ENCODE assay signal across 10 cellular contexts in the genomic region with DNA sequence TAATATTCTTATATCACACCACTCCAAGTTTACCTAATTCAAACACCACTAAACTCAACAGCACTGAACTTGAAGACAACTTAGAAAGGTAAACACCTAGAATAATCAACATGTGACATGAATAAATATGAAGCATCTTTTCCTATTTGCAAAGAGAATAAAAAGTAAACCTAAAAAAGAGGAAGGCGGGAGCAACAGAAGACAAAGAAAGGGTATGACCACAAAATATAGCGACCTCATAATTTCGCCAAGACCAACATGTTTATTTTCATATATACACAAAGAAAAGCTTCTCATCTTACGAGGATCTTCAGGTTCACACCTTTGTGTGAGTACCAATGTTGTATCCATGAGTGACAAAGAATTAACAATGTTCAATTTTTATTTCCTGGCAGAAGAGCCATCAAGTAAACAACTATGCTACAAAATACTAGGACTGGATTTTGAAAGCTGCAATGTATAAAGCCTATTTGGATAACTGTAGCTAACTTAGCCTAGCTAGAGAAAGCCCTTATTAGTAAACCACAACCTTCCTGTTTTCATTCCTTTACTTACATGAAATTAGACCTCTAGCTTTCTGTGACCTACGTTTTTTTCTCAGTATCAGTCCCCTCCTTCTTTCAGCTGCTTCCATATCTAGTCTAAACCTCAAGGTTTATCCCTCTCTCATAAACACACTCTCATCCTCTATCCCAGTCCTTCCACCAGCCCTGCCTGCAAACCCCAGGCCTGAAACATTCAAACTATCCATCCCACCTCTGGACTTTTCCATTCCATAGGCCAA. TPM values are rescaled to one million over a fixed set of nuclear protein-coding genes. Genes with fewer than 3 reads are reported as not detected.
DNase-seq lines count a peak whose midpoint lies in the region; ATAC-seq and TF ChIP-seq lines count a peak whose summit lies in the region.
"Had no signal": no experiment of that assay in that cellular context is flagged by ENCODE, and none has a peak within 500 bp of the region (broad histone marks: within the 10 kb centered on the region; RNA-seq: fewer than 3 reads in every experiment).

No MANE protein-coding gene starts in this region.

- no peak overlapping the region for H2AFZ ChIP-seq in OCI-LY7 (ENCODE audit: low read length)

- DNase-seq in OCI-LY7 (ENCODE audit: low spot score) (no peak), non-pigmented ciliary epithelial cell (ENCODE audit: low read depth) (peak; percentile 30)
- no peak for DNase-seq in activated CD4-positive, CD25-positive, alpha-beta regulatory T cell (lab: John Stamatoyannopoulos, UW)
- DNase-seq: H9, SHP77 treated with DMSO at 0.1 percent for 48 hours had no signal

- TF ChIP-seq CTCF in OCI-LY7 (conservative IDR thresholded peaks at IDR 0.05; ENCODE audit: low read length) = no peak

- CTCF ChIA-PET in OCI-LY7 (lab: Charles Lee; ENCODE audit: unreplicated experiment) = interaction anchor here (0.5 kb wide), 1 partner anchor 78 kb away, joined by 8 read pairs; no protein-coding TSS in a partner anchor

- ATAC-seq in GM18909 (IDR thresholded peaks at IDR 0.05; ENCODE audit: poor library complexity, unreplicated experiment) (peak; percentile 39), HG02885 (IDR thresholded peaks at IDR 0.05; ENCODE audit: poor library complexity, unreplicated experiment) (peak; percentile 55), GM19023 (IDR thresholded peaks at IDR 0.05; ENCODE audit: unreplicated experiment) (no peak), HG02938 (IDR thresholded peaks at IDR 0.05; ENCODE audit: unreplicated experiment) (no peak)

- H3K4me3 ChIP-seq in OCI-LY7 (ENCODE audit: low read depth, low read length, poor library complexity, severe bottlenecking) = no peak overlapping the region
- H3K4me3 ChIP-seq: cardiac muscle cell had no signal

- H3K9me2 ChIP-seq in OCI-LY7 (ENCODE audit: insufficient read depth, low read length) = no peaks in the 10 kb centered on the region

- no peak overlapping the region for H3K27ac ChIP-seq in OCI-LY7 (ENCODE audit: low read depth, low read length, poor library complexity, severe bottlenecking)
- H3K27ac ChIP-seq: cardiac muscle cell had no signal

- peaks cover 12% of the 10 kb centered on the region; the same call in 1 of the 2 replicates for H4K20me1 ChIP-seq in OCI-LY7 (ENCODE audit: insufficient read depth, low read length)

- H3K4me2 ChIP-seq in OCI-LY7 (ENCODE audit: low read length) = peak overlapping the region; percentile 35; the same call in 1 of the 2 replicates

- H3K79me2 ChIP-seq in OCI-LY7 (ENCODE audit: insufficient read depth, low read depth, low read length) = peaks cover 74% of the 10 kb centered on the region

- peaks cover 29% of the 10 kb centered on the region for H3K36me3 ChIP-seq in OCI-LY7 (ENCODE audit: insufficient read depth, low read length)

- POLR2A ChIA-PET in OCI-LY7 (lab: Charles Lee) = interaction anchor here (0.6 to 0.8 kb wide), 3 partner anchors 18 to 1521 kb away, joined by 3 to 4 read pairs (median 3); no protein-coding TSS in a partner anchor

- BruUV-seq in OCI-LY7 (replicated peaks; lab: Mats Ljungman, UMichigan) = no TSS peak

- peaks cover 33% of the 10 kb centered on the region for H3K4me1 ChIP-seq in OCI-LY7 (ENCODE audit: insufficient read depth, low read length, poor library complexity, severe bottlenecking)

- H3K9me3 ChIP-seq in OCI-LY7 (ENCODE audit: low read length) = no peaks in the 10 kb centered on the region

- intact Hi-C loops in OCI-LY7 (cut with micrococcal nuclease; ENCODE audit: unreplicated experiment) = no loop called here

RNA-seq across cellular contexts. Expression of gene PHTF1, which starts 21.3 kb away (rescaled TPM):
- 7.1 and 11.8 TPM in 2 replicates for total RNA-seq in OCI-LY7 (2014; rRNA removed; shearing (Covaris generic))
- 17.1 and 18.8 TPM in 2 replicates for total RNA-seq in OCI-LY7 (2022)

RNA-seq across cellular contexts. Expression of gene RSBN1, which starts 31.7 kb away (rescaled TPM):
- total RNA-seq in OCI-LY7 (2014; rRNA removed; shearing (Covaris generic)) = 10.8 and 12.5 TPM in 2 replicates
- 19.0 TPM in 2 replicates for total RNA-seq in OCI-LY7 (2022)

Comparison
In these comparisons a context has a peak if more than half of its experiments do, and no peak if none do; other contexts are left out.
1. ATAC-seq: peak in GM18909 (single experiment) and HG02885 (single experiment); none in GM19023 (single experiment) and HG02938 (single experiment).